17 cellular contexts compared by ENCODE assay signal in the genomic region with DNA sequence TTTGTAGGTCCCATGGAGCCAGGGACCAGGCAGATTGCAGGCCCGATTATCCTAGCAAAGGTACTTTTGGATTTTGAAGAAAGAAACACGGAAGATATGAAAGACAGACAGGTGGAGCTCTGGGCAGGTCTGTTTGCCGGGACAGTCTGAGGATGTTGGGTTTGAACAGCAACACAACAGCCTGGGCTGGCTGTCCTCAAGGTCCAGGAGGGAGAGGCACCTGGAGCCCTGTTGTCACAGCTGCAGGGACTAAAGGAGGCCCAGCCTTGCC. TPM values are rescaled to one million over a fixed set of nuclear protein-coding genes. Genes with fewer than 3 reads are reported as not detected.
DNase-seq lines count a peak whose midpoint lies in the region; ATAC-seq and TF ChIP-seq lines count a peak whose summit lies in the region.
"Had no signal": no experiment of that assay in that cellular context is flagged by ENCODE, and none has a peak within 500 bp of the region (broad histone marks: within the 10 kb centered on the region; RNA-seq: fewer than 3 reads in every experiment).

No MANE protein-coding gene starts in this region.

- WGBS in mammary epithelial cell (ENCODE audit: low coverage, missing lambda C conversion rate) = no CpG with 5 or more reads among the region's 3 CpGs
- WGBS in esophagus squamous epithelium, 2 donors = 29 to 61% methylated on average over 3 of the region's 3 CpGs
- no CpG with 5 or more reads among the region's 3 CpGs for WGBS in neuronal stem cell (ENCODE audit: extremely low coverage in 2 of 2, insufficient read length in 2 of 2, insufficient replicate concordance in 1 of 2), 2 donors
- 73 to 84% methylated on average over 2 to 3 of the region's 3 CpGs for WGBS in transverse colon (ENCODE audit: low coverage in 1 of 2), 2 donors

- H3K79me2 ChIP-seq in mammary epithelial cell (ENCODE audit: insufficient read depth, low read length) = no peaks in the 10 kb centered on the region

- H3K4me2 ChIP-seq in mammary epithelial cell (ENCODE audit: insufficient read depth, low read depth, low read length) (no peak overlapping the region), neuronal stem cell (ENCODE audit: insufficient read depth, low read length, poor library complexity, severe bottlenecking) (no peak overlapping the region)
- H3K4me2 ChIP-seq: A549 had no signal

- H3K23ac ChIP-seq in neuronal stem cell (ENCODE audit: low read depth, low read length, poor library complexity) = no peak overlapping the region

- peak overlapping the region; percentile 23 for H2BK15ac ChIP-seq in neuronal stem cell (ENCODE audit: low read length)

- CTCF ChIA-PET in mammary epithelial cell (lab: Charles Lee; ENCODE audit: low non-redundant PET) = no interaction called here

- H3K4me1 ChIP-seq in breast epithelium = peaks cover 0 to 17% of the 10 kb centered on the region in 2 donors
- no peaks in the 10 kb centered on the region for H3K4me1 ChIP-seq in mammary epithelial cell (ENCODE audit: insufficient read depth, low read length)
- H3K4me1 ChIP-seq in esophagus squamous epithelium = peaks cover 47 to 92% (median 62%) of the 10 kb centered on the region in 3 donors
- H3K4me1 ChIP-seq in neuronal stem cell (ENCODE audit: control insufficient read depth in 2 of 2, insufficient read depth in 1 of 2, low read depth in 1 of 2, low read length in 2 of 2) = peaks cover 34 to 43% of the 10 kb centered on the region in 2 donors
- peaks cover 10 to 54% (median 20%) of the 10 kb centered on the region in 4 donors for H3K4me1 ChIP-seq in transverse colon
- H3K4me1 ChIP-seq: A549 had no signal

- H4K91ac ChIP-seq in neuronal stem cell (ENCODE audit: low read depth, low read length, poor library complexity) = no peak overlapping the region

- H3K9me3 ChIP-seq in breast epithelium (no peaks in the 10 kb centered on the region), mammary epithelial cell (replicated peaks; ENCODE audit: insufficient read depth, low read length) (no peaks in the 10 kb centered on the region), esophagus squamous epithelium (no peaks in the 10 kb centered on the region), neuronal stem cell (replicated peaks in 1 of 2; ENCODE audit: control insufficient read depth in 2 of 2, insufficient read depth in 1 of 2, low read depth in 1 of 2, low read length in 2 of 2) (no peaks in the 10 kb centered on the region), transverse colon (no peaks in the 10 kb centered on the region)
- H3K9me3 ChIP-seq: A549 had no signal

- H2BK12ac ChIP-seq in neuronal stem cell (ENCODE audit: low read length) = no peak overlapping the region

- dilution Hi-C loops in mammary epithelial cell (cut with HindIII; ENCODE audit: low sequenced_read_pairs) = no loop called here

- no peak for TF ChIP-seq POLR2A in breast epithelium (IDR thresholded peaks at IDR 0.05)
- TF ChIP-seq POLR2A in esophagus squamous epithelium (IDR thresholded peaks at IDR 0.05) = no peak
- no peak for TF ChIP-seq POLR2A in transverse colon (IDR thresholded peaks at IDR 0.05)

- H2AFZ ChIP-seq in mammary epithelial cell (ENCODE audit: low read depth, low read length) (no peak overlapping the region), neuronal stem cell (ENCODE audit: low read length) (no peak overlapping the region)

- H2BK120ac ChIP-seq in neuronal stem cell (ENCODE audit: low read depth, low read length) = no peak overlapping the region

- no TSS peak for BruUV-seq in mammary epithelial cell (replicated peaks; lab: Mats Ljungman, UMichigan)

- peak overlapping the region; percentile 88 for H3K18ac ChIP-seq in neuronal stem cell (ENCODE audit: low read length)

- no peaks in the 10 kb centered on the region for H4K20me1 ChIP-seq in mammary epithelial cell (ENCODE audit: insufficient read depth, low read length)

- no peak overlapping the region for H4K8ac ChIP-seq in neuronal stem cell (ENCODE audit: low read depth, low read length)

- H3K36me3 ChIP-seq in breast epithelium = no peaks in the 10 kb centered on the region
- no peaks in the 10 kb centered on the region for H3K36me3 ChIP-seq in mammary epithelial cell (ENCODE audit: insufficient read depth, low read length)
- H3K36me3 ChIP-seq in esophagus squamous epithelium = peaks cover 6 to 61% (median 9%) of the 10 kb centered on the region in 3 donors
- peaks cover 0 to 25% of the 10 kb centered on the region in 2 donors for H3K36me3 ChIP-seq in neuronal stem cell (replicated peaks in 1 of 2; ENCODE audit: control insufficient read depth in 2 of 2, insufficient read depth in 2 of 2, low read length in 2 of 2)
- H3K36me3 ChIP-seq in transverse colon = no peaks in the 10 kb centered on the region

- H3K9ac ChIP-seq in mammary epithelial cell (ENCODE audit: insufficient read depth, low read length) (no peak overlapping the region), neuronal stem cell (ENCODE audit: low read depth, low read length, poor library complexity) (no peak overlapping the region)

- in situ Hi-C loops in mammary epithelial cell (cut with MboI; ENCODE audit: low sequenced_read_pairs in 2 of 2) = no loop called here
- in situ Hi-C loops in transverse colon (cut with MboI; ENCODE audit: low pct_ligation_motif_present in 1 of 4, low pct_unique_long_range_greater_than_20kb in 1 of 4, low sequenced_read_pairs in 3 of 4) = no loop called here

- DNase-seq in breast epithelium (ENCODE audit: low spot score in 2 of 2) = no peak
- DNase-seq in mammary epithelial cell = no peak
- no peak for DNase-seq in esophagus squamous epithelium (lab: John Stamatoyannopoulos, UW)
- DNase-seq in neuronal stem cell (ENCODE audit: low spot score) = no peak
- no peak for DNase-seq in transverse colon
- DNase-seq: activated CD4-positive, alpha-beta T cell treated with anti-CD3 and anti-CD28 coated beads for 48 hours; activated T-cell treated with anti-CD3 and anti-CD28 coated beads for 4 hours; CD8-positive, alpha-beta T cell; HFFc6; KG1; NCI-H1417 treated with DMSO at 0.1 percent for 48 hours; NCI-H226; T1000 had no signal

- no peak for ATAC-seq in GM18870 (IDR thresholded peaks at IDR 0.05; ENCODE audit: unreplicated experiment)
- ATAC-seq in HG02610 (IDR thresholded peaks at IDR 0.05; ENCODE audit: unreplicated experiment) = no peak
- ATAC-seq in GM21381 (IDR thresholded peaks at IDR 0.05; ENCODE audit: unreplicated experiment) = no peak
- ATAC-seq: CD8-positive, alpha-beta T cell had no signal

- intact Hi-C loops in breast epithelium (cut with DNase I; ENCODE audit: low total_unique reads) (no loop called here), mammary epithelial cell (cut with micrococcal nuclease) (no loop called here), esophagus squamous epithelium (cut with DNase I) (no loop called here), transverse colon (cut with DNase I; ENCODE audit: low total_unique reads) (no loop called here)

- H2AK5ac ChIP-seq in neuronal stem cell (ENCODE audit: low read depth, low read length) = peak overlapping the region; percentile 60

- no peak for TF ChIP-seq EP300 in transverse colon (IDR thresholded peaks at IDR 0.05; ENCODE audit: low read depth)

- no peak for TF ChIP-seq CTCF in breast epithelium (IDR thresholded peaks at IDR 0.05)
- no peak for TF ChIP-seq CTCF in mammary epithelial cell (conservative IDR thresholded peaks at IDR 0.05 in 1 of 2, IDR thresholded peaks at IDR 0.05 in 1 of 2; ENCODE audit: extremely low read depth in 1 of 2, insufficient read depth in 1 of 2, low read depth in 1 of 2, low read length in 2 of 2)
- no peak for TF ChIP-seq CTCF in esophagus squamous epithelium (IDR thresholded peaks at IDR 0.05)
- no peak for TF ChIP-seq CTCF in transverse colon (IDR thresholded peaks at IDR 0.05)

- no peak overlapping the region for H3K4ac ChIP-seq in neuronal stem cell (ENCODE audit: low read length)

- peak overlapping the region; percentile 56 for H2BK5ac ChIP-seq in neuronal stem cell (ENCODE audit: low read length)

- no peaks in the 10 kb centered on the region for H3K79me1 ChIP-seq in neuronal stem cell (ENCODE audit: low read depth, low read length)

- H3K27me3 ChIP-seq in breast epithelium (no peaks in the 10 kb centered on the region), mammary epithelial cell (ENCODE audit: insufficient read depth, low read length) (no peaks in the 10 kb centered on the region), esophagus squamous epithelium (no peaks in the 10 kb centered on the region), neuronal stem cell (ENCODE audit: control insufficient read depth in 3 of 3, insufficient read depth in 3 of 3, low read depth in 1 of 3, low read length in 3 of 3) (no peaks in the 10 kb centered on the region), transverse colon (no peaks in the 10 kb centered on the region)

- peak overlapping the region; percentile 14 to 66 for H3K27ac ChIP-seq in breast epithelium
- H3K27ac ChIP-seq in mammary epithelial cell (ENCODE audit: insufficient read depth, low read depth, low read length) = no peak overlapping the region
- peak overlapping the region; percentile 68 to 82 (median 78) for H3K27ac ChIP-seq in esophagus squamous epithelium
- no peak overlapping the region for H3K27ac ChIP-seq in neuronal stem cell (replicated peaks; ENCODE audit: low read length)
- peak overlapping the region in 3 of 4 donors; percentile 3 to 35 (median 7) for H3K27ac ChIP-seq in transverse colon
- H3K27ac ChIP-seq: A549 had no signal

- H3K4me3 ChIP-seq in breast epithelium = no peak overlapping the region
- H3K4me3 ChIP-seq in mammary epithelial cell (replicated peaks in 1 of 3; ENCODE audit: insufficient read depth in 1 of 3, low read depth in 2 of 3, low read length in 3 of 3) = no peak overlapping the region
- no peak overlapping the region for H3K4me3 ChIP-seq in esophagus squamous epithelium
- H3K4me3 ChIP-seq in neuronal stem cell (ENCODE audit: low read length in 2 of 2) = no peak overlapping the region
- no peak overlapping the region for H3K4me3 ChIP-seq in transverse colon
- H3K4me3 ChIP-seq: A549 had no signal

- no peak overlapping the region for H3K14ac ChIP-seq in neuronal stem cell (ENCODE audit: low read length)

RNA-seq across cellular contexts. Expression of gene H6PD, which starts 14.6 kb away (rescaled TPM):
- total RNA-seq in breast epithelium (10 to 100 TPM; 46.4 to 77.4 (median 49.5) TPM), mammary epithelial cell (10 to 100 TPM; 12.6 to 18.0 TPM), esophagus squamous epithelium (10 to 100 TPM; 10.6 to 35.5 (median 18.7) TPM), transverse colon (10 to 100 TPM; 24.1 to 49.4 (median 26.7) TPM)
- polyA plus RNA-seq in mammary epithelial cell = 5.4 TPM
- 12.0 TPM for polyA minus RNA-seq in mammary epithelial cell
- polyA plus RNA-seq in neuronal stem cell (2013, experiment 1 of 2) = 14.1 TPM
- 15.0 TPM for polyA plus RNA-seq in neuronal stem cell (2013, experiment 2 of 2)

RNA-seq across cellular contexts. Expression of gene SPSB1, which starts 43.5 kb away (rescaled TPM):
- total RNA-seq in breast epithelium (10 to 100 TPM; 30.6 to 52.5 (median 34.4) TPM), mammary epithelial cell (10 to 100 TPM; 18.2 to 56.7 TPM), esophagus squamous epithelium (10 to 100 TPM; 15.2 to 35.5 (median 25.2) TPM), transverse colon (10 to 100 TPM; 40.0 to 82.1 (median 52.6) TPM)
- 13.2 TPM for polyA plus RNA-seq in mammary epithelial cell
- polyA minus RNA-seq in mammary epithelial cell = 17.3 TPM
- 5.2 TPM for polyA plus RNA-seq in neuronal stem cell (2013, experiment 1 of 2)
- 5.1 TPM for polyA plus RNA-seq in neuronal stem cell (2013, experiment 2 of 2)

Comparison
In these comparisons a context has a peak if more than half of its experiments do, and no peak if none do; other contexts are left out.
1. H3K27ac ChIP-seq: peak in breast epithelium (2 of 2), esophagus squamous epithelium (4 of 4) and transverse colon (3 of 4); none in mammary epithelial cell (single experiment) and neuronal stem cell (single experiment).